8 cellular contexts compared by ENCODE assay signal in the genomic region with DNA sequence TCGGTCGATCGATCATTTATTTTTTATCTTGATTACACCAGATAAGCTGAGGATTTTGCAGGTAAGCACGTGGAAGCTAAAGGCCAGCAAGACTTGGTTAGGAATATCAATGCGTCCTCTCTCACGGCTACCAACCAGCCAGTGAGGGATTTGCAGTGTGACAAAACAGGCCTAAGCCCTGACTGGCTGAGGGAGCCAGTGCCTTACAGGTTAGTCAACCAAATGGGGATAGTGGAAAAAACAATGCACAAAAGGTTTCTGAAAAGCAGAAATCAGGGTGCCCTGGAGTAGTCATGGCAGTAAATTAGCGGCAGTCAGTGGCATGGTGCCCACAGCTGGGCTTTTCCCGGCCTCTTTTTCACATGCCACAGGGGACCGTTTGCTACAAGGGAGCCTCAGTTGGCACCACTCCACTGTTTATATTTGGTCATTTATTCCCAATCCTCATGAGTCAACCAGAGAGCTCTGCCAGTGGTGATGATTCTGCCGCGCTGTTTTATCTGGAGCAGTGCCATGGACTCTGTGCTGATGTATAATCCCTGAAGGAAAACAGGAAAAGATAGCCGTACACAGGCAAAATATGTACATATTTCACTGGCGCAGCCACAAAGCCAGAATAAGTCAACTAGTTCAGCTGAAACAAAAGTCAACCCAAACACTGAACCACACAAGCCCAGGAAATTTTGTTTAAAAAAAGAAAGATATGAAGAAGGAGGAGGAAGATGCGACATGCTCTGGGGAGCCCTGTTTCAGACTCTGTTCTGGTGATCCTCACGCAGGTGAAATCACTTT.
DNase-seq lines count a peak whose midpoint lies in the region; ATAC-seq, FAIRE-seq and TF ChIP-seq lines count a peak whose summit lies in the region.

No MANE protein-coding gene starts in this region.

- H3K9me3 ChIP-seq in pancreas = no peaks in the 10 kb centered on the region

- intact Hi-C loops in pancreas (cut with DNase I) = no loop called here

- H3K36me3 ChIP-seq in pancreas = no peaks in the 10 kb centered on the region

- WGBS in pancreas, 2 donors = 37% methylated on average over 15 of the region's 15 CpGs

- peak; percentile 85 for FAIRE-seq in pancreas (lab: Jason Lieb, UNC)

- ATAC-seq in pancreas (peak; percentile 91 to 96 (median 95)), HG03565 (IDR thresholded peaks at IDR 0.05; ENCODE audit: unreplicated experiment) (no peak)
- ATAC-seq in activated CD4-positive, CD25-positive, alpha-beta regulatory T cell treated with anti-CD3 and anti-CD28 coated beads, Interleukin-2, amount 50 U/mL, for 24 hours = no peak

- H3K4me3 ChIP-seq in pancreas = no peak overlapping the region

- H3K27me3 ChIP-seq in pancreas = no peaks in the 10 kb centered on the region

- DNase-seq in GOT3 (lab: John Stamatoyannopoulos, UW) (peak; percentile 98), RPMI7951 (ENCODE audit: low read depth) (peak; percentile 91), fibroblast of the conjunctiva (ENCODE audit: low read depth) (peak; percentile 95), pancreas (peak; percentile 86 to 96 (median 90)), SW480 (ENCODE audit: low spot score) (no peak)
- DNase-seq in activated effector memory CD4-positive, alpha-beta T cell treated with anti-CD3 and anti-CD28 coated beads, Interleukin-2, amount 50 U/mL, for 16 hours = no peak

- TF ChIP-seq CTCF in pancreas (IDR thresholded peaks at IDR 0.05) = no peak

- peaks cover 7 to 13% (median 7%) of the 10 kb centered on the region in 3 donors for H3K4me1 ChIP-seq in pancreas

- H3K27ac ChIP-seq in pancreas = peak overlapping the region in 2 of 4 donors; percentile 57 to 66

Comparison
In these comparisons a context has a peak if more than half of its experiments do, and no peak if none do; other contexts are left out.
1. DNase-seq: peak in GOT3 (single experiment), RPMI7951 (single experiment), fibroblast of the conjunctiva (single experiment) and pancreas (6 of 6); none in SW480 (single experiment) and activated effector memory CD4-positive, alpha-beta T cell treated with anti-CD3 and anti-CD28 coated beads, Interleukin-2, amount 50 U/mL, for 16 hours (single experiment).
2. ATAC-seq: peak in pancreas (4 of 4); none in HG03565 (single experiment) and activated CD4-positive, CD25-positive, alpha-beta regulatory T cell treated with anti-CD3 and anti-CD28 coated beads, Interleukin-2, amount 50 U/mL, for 24 hours (0 of 2).